In genomic region chr13:65497265-65497664, GRCh38 we compare ENCODE assay signal across 18 cellular contexts.
A peak's percentile ranks its signal among the peaks of the same experiment; 100 is the strongest.
DNase-seq lines count a peak whose midpoint lies in the region; ATAC-seq and TF ChIP-seq lines count a peak whose summit lies in the region.
"Had no signal": no experiment of that assay in that cellular context is flagged by ENCODE, and none has a peak within 500 bp of the region (broad histone marks: within the 10 kb centered on the region; RNA-seq: fewer than 3 reads in every experiment).

No MANE protein-coding gene starts in this region.

- no peaks in the 10 kb centered on the region for H3K36me3 Mint-ChIP-seq in neural progenitor cell

- H3K27me3 Mint-ChIP-seq in neural progenitor cell (ENCODE audit: insufficient read depth, low read depth): no peaks in the 10 kb centered on the region

- H4K20me1 ChIP-seq in neural progenitor cell (ENCODE audit: low read depth): no peaks in the 10 kb centered on the region

- no peaks in the 10 kb centered on the region for H3F3A ChIP-seq in neural progenitor cell (ENCODE audit: low read depth)

- TF ChIP-seq POLR2A in GM18505 (IDR thresholded peaks at IDR 0.05; ENCODE audit: borderline replicate concordance, extremely low read depth, insufficient read depth, insufficient read length): no peak

- peak; percentile 42; the same call in 2 of the 3 replicates for ATAC-seq in RWPE2 (ENCODE audit: low read depth)
- ATAC-seq in GM18505 (IDR thresholded peaks at IDR 0.05; ENCODE audit: unreplicated experiment): no peak
- ATAC-seq: A549, left lung, pancreas had no signal

- H3K27ac ChIP-seq in RWPE2 (ENCODE audit: poor library complexity, severe bottlenecking) (no peak overlapping the region), neural progenitor cell (no peak overlapping the region)
- H3K27ac ChIP-seq: A549, left lung, pancreas had no signal

- H3K27me3 ChIP-seq in RWPE2 (ENCODE audit: insufficient read depth, poor library complexity, severe bottlenecking) (no peaks in the 10 kb centered on the region), neural progenitor cell (no peaks in the 10 kb centered on the region)
- H3K27me3 ChIP-seq: left lung, pancreas had no signal

- H3K9me3 ChIP-seq in RWPE2 (ENCODE audit: severe bottlenecking): no peaks in the 10 kb centered on the region
- H3K9me3 ChIP-seq in neural progenitor cell (ENCODE audit: low read depth): no peaks in the 10 kb centered on the region
- H3K9me3 ChIP-seq: A549, left lung, pancreas had no signal

- no peak overlapping the region for H2AFZ ChIP-seq in neural progenitor cell (replicated peaks)

- H3K9me3 Mint-ChIP-seq in neural progenitor cell: no peaks in the 10 kb centered on the region

- no peak for TF ChIP-seq CTCF in RWPE2 (IDR thresholded peaks at IDR 0.05; ENCODE audit: poor library complexity, severe bottlenecking)
- TF ChIP-seq CTCF in epithelial cell of proximal tubule (conservative IDR thresholded peaks at IDR 0.05; ENCODE audit: low read depth, low read length): no peak
- TF ChIP-seq CTCF in neural progenitor cell (IDR thresholded peaks at IDR 0.05): no peak

- no peaks in the 10 kb centered on the region for H3K4me1 Mint-ChIP-seq in neural progenitor cell

- H3K36me3 ChIP-seq in RWPE2 (ENCODE audit: low read depth) (no peaks in the 10 kb centered on the region), neural progenitor cell (no peaks in the 10 kb centered on the region)
- H3K36me3 ChIP-seq: left lung, pancreas had no signal

- no peak overlapping the region for H3K9ac ChIP-seq in neural progenitor cell

- H3K27ac Mint-ChIP-seq in neural progenitor cell: no peak overlapping the region

- H3K4me1 ChIP-seq in RWPE2 (ENCODE audit: insufficient read depth, poor library complexity, severe bottlenecking) (no peaks in the 10 kb centered on the region), neural progenitor cell (no peaks in the 10 kb centered on the region)
- H3K4me1 ChIP-seq: A549, left lung, pancreas had no signal

- DNase-seq in A172 (ENCODE audit: low spot score) (peak; percentile 52), H4 (ENCODE audit: low spot score) (peak; percentile 66), RWPE2 (ENCODE audit: low spot score) (no peak), epithelial cell of proximal tubule (ENCODE audit: low read depth) (peak; percentile 7), posterior cingulate gyrus (no peak), NCI-H2029 (lab: John Stamatoyannopoulos, UW) (no peak), neural progenitor cell (ENCODE audit: low spot score) (no peak)
- DNase-seq: activated CD4-positive, CD25-positive, alpha-beta regulatory T cell; aorta; Calu3; left lung; NCI-H187 treated with DMSO at 0.1 percent for 48 hours; NCI-H524 treated with DMSO at 0.1 percent for 48 hours; pancreas; stimulated activated naive CD4-positive, alpha-beta T cell treated with Interleukin-2 at 50 U/mL for 16 hours; T-helper 1 cell had no signal

- H3K4me3 Mint-ChIP-seq in neural progenitor cell: no peak overlapping the region

- H3K4me3 ChIP-seq in RWPE2 (ENCODE audit: severe bottlenecking) (no peak overlapping the region), epithelial cell of proximal tubule (ENCODE audit: low read depth, low read length) (no peak overlapping the region), neural progenitor cell (no peak overlapping the region)
- H3K4me3 ChIP-seq: A549, left lung, pancreas had no signal

- H3K79me2 ChIP-seq in neural progenitor cell (ENCODE audit: low read depth): no peaks in the 10 kb centered on the region

- intact Hi-C loops in posterior cingulate gyrus (cut with DNase I): no loop called here

- no peak overlapping the region for H3K4me2 ChIP-seq in neural progenitor cell
- H3K4me2 ChIP-seq: A549 had no signal

Comparison
In these comparisons a context has a peak if more than half of its experiments do, and no peak if none do; other contexts are left out.
1. DNase-seq: peak in A172 (single experiment), H4 (single experiment) and epithelial cell of proximal tubule (single experiment); none in RWPE2 (single experiment), posterior cingulate gyrus (0 of 10), NCI-H2029 (single experiment) and neural progenitor cell (single experiment).